ENCODE assay signal across 17 cellular contexts in genomic region chr17:13027246-13027645, GRCh38.
"Had no signal": no experiment of that assay in that cellular context is flagged by ENCODE, and none has a peak within 500 bp of the region (broad histone marks: within the 10 kb centered on the region; RNA-seq: fewer than 3 reads in every experiment).

No MANE protein-coding gene starts in this region.

- ATAC-seq: activated naive CD4-positive, alpha-beta T cell treated with anti-CD3 and anti-CD28 coated beads, Interleukin-2, amount 50 U/mL, for 72 hours; esophagus mucosa; gastrocnemius medialis; left ventricle myocardium superior; mucosa of descending colon; T-helper 17 cell had no signal

- DNase-seq: activated CD4-positive, alpha-beta memory T cell treated with anti-CD3 and anti-CD28 coated beads, Interleukin-2, amount 10 ng/mL, durations not matched to agents 7 days and 5 days; activated CD4-positive, alpha-beta T cell treated with anti-CD3 and anti-CD28 coated beads for 1 hour; activated CD4-positive, alpha-beta T cell treated with anti-CD3 and anti-CD28 coated beads, Interleukin-2, amount 10 ng/mL, durations not matched to agents 7 days and 5 days; activated CD8-positive, alpha-beta memory T cell treated with anti-CD3 and anti-CD28 coated beads, Interleukin-2, amount 50 U/mL, for 48 hours; activated gamma-delta T cell; activated T-cell treated with anti-CD3 and anti-CD28 coated beads, Interleukin-2, amount 50 U/mL, for 24 hours; endodermal cell; gastrocnemius medialis; glutamatergic neuron; islet precursor cell; left ventricle myocardium superior; mucosa of descending colon; stimulated activated naive CD4-positive, alpha-beta T cell treated with Interleukin-2 at 50 U/mL for 16 hours; T-helper 17 cell; T1000 had no signal
